2 cellular contexts compared by ENCODE assay signal in genomic region chr17:13952252-13952721, GRCh38.
TF ChIP-seq lines count a peak whose summit lies in the region.

No MANE protein-coding gene starts in this region.

TF ChIP-seq in K562, 482 proteins besides CTCF, POLR2A, EP300 and RAD21:
- no peak for TF ChIP-seq RERE (CRISPR knock-in tag; IDR thresholded peaks at IDR 0.05; ENCODE audit: borderline replicate concordance)
- TF ChIP-seq, protein P1, sequence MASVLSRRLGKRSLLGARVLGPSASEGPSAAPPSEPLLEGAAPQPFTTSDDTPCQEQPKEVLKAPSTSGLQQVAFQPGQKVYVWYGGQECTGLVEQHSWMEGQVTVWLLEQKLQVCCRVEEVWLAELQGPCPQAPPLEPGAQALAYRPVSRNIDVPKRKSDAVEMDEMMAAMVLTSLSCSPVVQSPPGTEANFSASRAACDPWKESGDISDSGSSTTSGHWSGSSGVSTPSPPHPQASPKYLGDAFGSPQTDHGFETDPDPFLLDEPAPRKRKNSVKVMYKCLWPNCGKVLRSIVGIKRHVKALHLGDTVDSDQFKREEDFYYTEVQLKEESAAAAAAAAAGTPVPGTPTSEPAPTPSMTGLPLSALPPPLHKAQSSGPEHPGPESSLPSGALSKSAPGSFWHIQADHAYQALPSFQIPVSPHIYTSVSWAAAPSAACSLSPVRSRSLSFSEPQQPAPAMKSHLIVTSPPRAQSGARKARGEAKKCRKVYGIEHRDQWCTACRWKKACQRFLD (CRISPR knock-in tag; IDR thresholded peaks at IDR 0.05): no peak
- no peak for TF ChIP-seq MBD1 (CRISPR knock-in tag; IDR thresholded peaks at IDR 0.05)
- no peak for TF ChIP-seq HDAC6 (IDR thresholded peaks at IDR 0.05; ENCODE audit: low read depth, low read length)
- no peak for TF ChIP-seq HNRNPL (IDR thresholded peaks at IDR 0.05; ENCODE audit: low read depth, low read length)
- TF ChIP-seq NFIC (IDR thresholded peaks at IDR 0.05): peak; percentile 36; the same call in 1 of the 2 replicates
- TF ChIP-seq SIN3B (IDR thresholded peaks at IDR 0.05; ENCODE audit: low read depth): no peak

TF ChIP-seq in liver, 16 proteins besides CTCF, POLR2A, EP300 and RAD21 (continued from another document):
- TF ChIP-seq, protein P2, sequence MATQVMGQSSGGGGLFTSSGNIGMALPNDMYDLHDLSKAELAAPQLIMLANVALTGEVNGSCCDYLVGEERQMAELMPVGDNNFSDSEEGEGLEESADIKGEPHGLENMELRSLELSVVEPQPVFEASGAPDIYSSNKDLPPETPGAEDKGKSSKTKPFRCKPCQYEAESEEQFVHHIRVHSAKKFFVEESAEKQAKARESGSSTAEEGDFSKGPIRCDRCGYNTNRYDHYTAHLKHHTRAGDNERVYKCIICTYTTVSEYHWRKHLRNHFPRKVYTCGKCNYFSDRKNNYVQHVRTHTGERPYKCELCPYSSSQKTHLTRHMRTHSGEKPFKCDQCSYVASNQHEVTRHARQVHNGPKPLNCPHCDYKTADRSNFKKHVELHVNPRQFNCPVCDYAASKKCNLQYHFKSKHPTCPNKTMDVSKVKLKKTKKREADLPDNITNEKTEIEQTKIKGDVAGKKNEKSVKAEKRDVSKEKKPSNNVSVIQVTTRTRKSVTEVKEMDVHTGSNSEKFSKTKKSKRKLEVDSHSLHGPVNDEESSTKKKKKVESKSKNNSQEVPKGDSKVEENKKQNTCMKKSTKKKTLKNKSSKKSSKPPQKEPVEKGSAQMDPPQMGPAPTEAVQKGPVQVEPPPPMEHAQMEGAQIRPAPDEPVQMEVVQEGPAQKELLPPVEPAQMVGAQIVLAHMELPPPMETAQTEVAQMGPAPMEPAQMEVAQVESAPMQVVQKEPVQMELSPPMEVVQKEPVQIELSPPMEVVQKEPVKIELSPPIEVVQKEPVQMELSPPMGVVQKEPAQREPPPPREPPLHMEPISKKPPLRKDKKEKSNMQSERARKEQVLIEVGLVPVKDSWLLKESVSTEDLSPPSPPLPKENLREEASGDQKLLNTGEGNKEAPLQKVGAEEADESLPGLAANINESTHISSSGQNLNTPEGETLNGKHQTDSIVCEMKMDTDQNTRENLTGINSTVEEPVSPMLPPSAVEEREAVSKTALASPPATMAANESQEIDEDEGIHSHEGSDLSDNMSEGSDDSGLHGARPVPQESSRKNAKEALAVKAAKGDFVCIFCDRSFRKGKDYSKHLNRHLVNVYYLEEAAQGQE (IDR thresholded peaks at IDR 0.05): peak; percentile 62
- peak; percentile 97 for TF ChIP-seq FOXA2 (IDR thresholded peaks at IDR 0.05)
- peak; percentile 95 for TF ChIP-seq FOXA1 (IDR thresholded peaks at IDR 0.05)
- no peak for TF ChIP-seq HNF4G (IDR thresholded peaks at IDR 0.05)
- TF ChIP-seq, protein P3, sequence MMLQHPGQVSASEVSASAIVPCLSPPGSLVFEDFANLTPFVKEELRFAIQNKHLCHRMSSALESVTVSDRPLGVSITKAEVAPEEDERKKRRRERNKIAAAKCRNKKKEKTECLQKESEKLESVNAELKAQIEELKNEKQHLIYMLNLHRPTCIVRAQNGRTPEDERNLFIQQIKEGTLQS (IDR thresholded peaks at IDR 0.05): no peak
- TF ChIP-seq JUND (IDR thresholded peaks at IDR 0.05): peak in 1 of 2 donors; percentile 75
- TF ChIP-seq YY1 (IDR thresholded peaks at IDR 0.05): peak; percentile 90
- TF ChIP-seq NR2F2 (IDR thresholded peaks at IDR 0.05): peak; percentile 17
- peak in 1 of 2 donors; percentile 18 for TF ChIP-seq GABPA (IDR thresholded peaks at IDR 0.05 in 1 of 2, conservative IDR thresholded peaks at IDR 0.05 in 1 of 2)
- TF ChIP-seq, protein P4, sequence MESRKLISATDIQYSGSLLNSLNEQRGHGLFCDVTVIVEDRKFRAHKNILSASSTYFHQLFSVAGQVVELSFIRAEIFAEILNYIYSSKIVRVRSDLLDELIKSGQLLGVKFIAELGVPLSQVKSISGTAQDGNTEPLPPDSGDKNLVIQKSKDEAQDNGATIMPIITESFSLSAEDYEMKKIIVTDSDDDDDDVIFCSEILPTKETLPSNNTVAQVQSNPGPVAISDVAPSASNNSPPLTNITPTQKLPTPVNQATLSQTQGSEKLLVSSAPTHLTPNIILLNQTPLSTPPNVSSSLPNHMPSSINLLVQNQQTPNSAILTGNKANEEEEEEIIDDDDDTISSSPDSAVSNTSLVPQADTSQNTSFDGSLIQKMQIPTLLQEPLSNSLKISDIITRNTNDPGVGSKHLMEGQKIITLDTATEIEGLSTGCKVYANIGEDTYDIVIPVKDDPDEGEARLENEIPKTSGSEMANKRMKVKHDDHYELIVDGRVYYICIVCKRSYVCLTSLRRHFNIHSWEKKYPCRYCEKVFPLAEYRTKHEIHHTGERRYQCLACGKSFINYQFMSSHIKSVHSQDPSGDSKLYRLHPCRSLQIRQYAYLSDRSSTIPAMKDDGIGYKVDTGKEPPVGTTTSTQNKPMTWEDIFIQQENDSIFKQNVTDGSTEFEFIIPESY (IDR thresholded peaks at IDR 0.05): peak; percentile 68
- TF ChIP-seq SP1 (IDR thresholded peaks at IDR 0.05): peak; percentile 43
